20 cellular contexts compared by ENCODE assay signal in genomic region chr17:76496464-76496863, GRCh38. TPM values are rescaled to one million over a fixed set of nuclear protein-coding genes. Genes with fewer than 3 reads are reported as not detected.
DNase-seq lines count a peak whose midpoint lies in the region; ATAC-seq, FAIRE-seq and TF ChIP-seq lines count a peak whose summit lies in the region.
"Had no signal": no experiment of that assay in that cellular context is flagged by ENCODE, and none has a peak within 500 bp of the region (broad histone marks: within the 10 kb centered on the region; RNA-seq: fewer than 3 reads in every experiment).

No MANE protein-coding gene starts in this region.

- H3K27me3 Mint-ChIP-seq in CD14-positive monocyte (ENCODE audit: low read depth in 3 of 3) (peaks cover 0 to 2% (median 0%) of the 10 kb centered on the region in 3 donors), HFFc6 (ENCODE audit: insufficient read depth) (no peaks in the 10 kb centered on the region; the same call in 1 of the 2 replicates)
- no peaks in the 10 kb centered on the region for H3K27me3 Mint-ChIP-seq in activated T-helper 1 cell treated with anti-CD3 and anti-CD28 coated beads, Interleukin-12 subunit alpha, Interleukin-12 subunit beta, Interleukin-2, Interleukin-4 antibody, amounts not matched to agents 30 ng/mL and 10 ng/mL and 1 ng/mL, durations not matched to agents 14 hours and 24 hours and 36 hours (ENCODE audit: insufficient read depth)
- no peaks in the 10 kb centered on the region for H3K27me3 Mint-ChIP-seq in natural killer cell treated with Interleukin-12 subunit alpha and Interleukin-12 subunit beta and Interleukin-15 and Interleukin-18, amount 100 ng/mL, for 72 hours
- H3K27me3 Mint-ChIP-seq: activated CD4-positive, alpha-beta T cell treated with anti-CD3 and anti-CD28 coated beads, Interleukin-2, amount 10 ng/mL, durations not matched to agents 24 days and 14 days; activated naive CD8-positive, alpha-beta T cell had no signal

- H3K27ac Mint-ChIP-seq in CD14-positive monocyte (peak overlapping the region in 5 of 7 donors; percentile 25 to 100 (median 45)), HFFc6 (no peak overlapping the region)
- H3K27ac Mint-ChIP-seq in activated T-helper 1 cell treated with anti-CD3 and anti-CD28 coated beads, Interleukin-12 subunit alpha, Interleukin-12 subunit beta, Interleukin-2, Interleukin-4 antibody, amounts not matched to agents 30 ng/mL and 10 ng/mL and 1 ng/mL, durations not matched to agents 14 hours and 24 hours and 36 hours, result no peak overlapping the region
- peak overlapping the region; percentile 100 for H3K27ac Mint-ChIP-seq in natural killer cell treated with Interleukin-12 subunit alpha and Interleukin-12 subunit beta and Interleukin-15 and Interleukin-18, amount 100 ng/mL, for 72 hours
- H3K27ac Mint-ChIP-seq: activated naive CD8-positive, alpha-beta T cell; type B pancreatic cell had no signal

- H3K4me1 Mint-ChIP-seq in CD14-positive monocyte (peaks cover 84% of the 10 kb centered on the region), HFFc6 (ENCODE audit: low read depth) (peaks cover 54% of the 10 kb centered on the region)
- H3K4me1 Mint-ChIP-seq in activated T-helper 1 cell treated with anti-CD3 and anti-CD28 coated beads, Interleukin-12 subunit alpha, Interleukin-12 subunit beta, Interleukin-2, Interleukin-4 antibody, amounts not matched to agents 30 ng/mL and 10 ng/mL and 1 ng/mL, durations not matched to agents 14 hours and 24 hours and 36 hours (ENCODE audit: low read depth), result peaks cover 71% of the 10 kb centered on the region
- H3K4me1 Mint-ChIP-seq in natural killer cell treated with Interleukin-12 subunit alpha and Interleukin-12 subunit beta and Interleukin-15 and Interleukin-18, amount 100 ng/mL, for 72 hours (ENCODE audit: low read depth in 2 of 2), result peaks cover 70 to 71% of the 10 kb centered on the region in 2 donors

- TF ChIP-seq POLR2A in GM12891 (IDR thresholded peaks at IDR 0.05; ENCODE audit: low read depth, low read length), result no peak

- H3K4me3 Mint-ChIP-seq in CD14-positive monocyte, result no peak overlapping the region
- peak overlapping the region; percentile 22 for H3K4me3 Mint-ChIP-seq in activated T-helper 1 cell treated with anti-CD3 and anti-CD28 coated beads, Interleukin-12 subunit alpha, Interleukin-12 subunit beta, Interleukin-2, Interleukin-4 antibody, amounts not matched to agents 30 ng/mL and 10 ng/mL and 1 ng/mL, durations not matched to agents 14 hours and 24 hours and 36 hours
- H3K4me3 Mint-ChIP-seq in natural killer cell treated with Interleukin-12 subunit alpha and Interleukin-12 subunit beta and Interleukin-15 and Interleukin-18, amount 100 ng/mL, for 72 hours, result peak overlapping the region; percentile 93
- H3K4me3 Mint-ChIP-seq in HFFc6, result no peak overlapping the region
- H3K4me3 Mint-ChIP-seq: activated CD4-positive, alpha-beta T cell treated with anti-CD3 and anti-CD28 coated beads, Interleukin-2, amount 10 ng/mL, durations not matched to agents 24 days and 14 days; type B pancreatic cell had no signal

- no peak for TF ChIP-seq CTCF in CD14-positive monocyte (IDR thresholded peaks at IDR 0.05)
- TF ChIP-seq CTCF in HFFc6 (IDR thresholded peaks at IDR 0.05), result no peak

- no peak for FAIRE-seq in GM12891 (lab: Jason Lieb, UNC)
- FAIRE-seq: small intestine had no signal

- no peak for ATAC-seq in natural killer cell treated with Interleukin-12 subunit alpha and Interleukin-12 subunit beta and Interleukin-15 and Interleukin-18, amount 100 ng/mL, for 72 hours
- ATAC-seq: left ventricle myocardium superior had no signal

- intact Hi-C loops in CD14-positive monocyte (cut with micrococcal nuclease), result no loop called here
- intact Hi-C loops in activated T-helper 1 cell treated with anti-CD3 and anti-CD28 coated beads, Interleukin-12 subunit alpha, Interleukin-12 subunit beta, Interleukin-2, Interleukin-4 antibody, amounts not matched to agents 30 ng/mL and 10 ng/mL and 1 ng/mL, durations not matched to agents 14 hours and 24 hours and 36 hours (cut with micrococcal nuclease), result no loop called here

- H3K9me3 Mint-ChIP-seq in CD14-positive monocyte (no peaks in the 10 kb centered on the region), HFFc6 (no peaks in the 10 kb centered on the region)
- no peaks in the 10 kb centered on the region for H3K9me3 Mint-ChIP-seq in activated T-helper 1 cell treated with anti-CD3 and anti-CD28 coated beads, Interleukin-12 subunit alpha, Interleukin-12 subunit beta, Interleukin-2, Interleukin-4 antibody, amounts not matched to agents 30 ng/mL and 10 ng/mL and 1 ng/mL, durations not matched to agents 14 hours and 24 hours and 36 hours
- no peaks in the 10 kb centered on the region for H3K9me3 Mint-ChIP-seq in natural killer cell treated with Interleukin-12 subunit alpha and Interleukin-12 subunit beta and Interleukin-15 and Interleukin-18, amount 100 ng/mL, for 72 hours
- H3K9me3 Mint-ChIP-seq: activated CD4-positive, alpha-beta T cell treated with anti-CD3 and anti-CD28 coated beads, Interleukin-2, amount 10 ng/mL, durations not matched to agents 24 days and 14 days; type B pancreatic cell had no signal

- peaks cover 40 to 49% of the 10 kb centered on the region in 2 donors for H3K36me3 Mint-ChIP-seq in CD14-positive monocyte
- H3K36me3 Mint-ChIP-seq in activated T-helper 1 cell treated with anti-CD3 and anti-CD28 coated beads, Interleukin-12 subunit alpha, Interleukin-12 subunit beta, Interleukin-2, Interleukin-4 antibody, amounts not matched to agents 30 ng/mL and 10 ng/mL and 1 ng/mL, durations not matched to agents 14 hours and 24 hours and 36 hours (ENCODE audit: low read depth), result peaks cover 9% of the 10 kb centered on the region
- no peaks in the 10 kb centered on the region for H3K36me3 Mint-ChIP-seq in natural killer cell treated with Interleukin-12 subunit alpha and Interleukin-12 subunit beta and Interleukin-15 and Interleukin-18, amount 100 ng/mL, for 72 hours
- H3K36me3 Mint-ChIP-seq in HFFc6 (ENCODE audit: low read depth), result no peaks in the 10 kb centered on the region
- H3K36me3 Mint-ChIP-seq: activated naive CD8-positive, alpha-beta T cell; type B pancreatic cell had no signal

- DNase-seq in CD14-positive monocyte (ENCODE audit: low spot score), result no peak
- DNase-seq in GM12891 (ENCODE audit: insufficient read length, low spot score), result no peak
- DNase-seq in activated T-helper 1 cell treated with anti-CD3 and anti-CD28 coated beads, Interleukin-12 subunit alpha, Interleukin-12 subunit beta, Interleukin-2, Interleukin-4 antibody, amounts not matched to agents 30 ng/mL and 10 ng/mL and 1 ng/mL, durations not matched to agents 14 hours and 24 hours and 36 hours (ENCODE audit: low spot score), result no peak
- no peak for DNase-seq in natural killer cell treated with Interleukin-12 subunit alpha and Interleukin-12 subunit beta and Interleukin-15 and Interleukin-18, amount 100 ng/mL, for 72 hours (ENCODE audit: low spot score)
- no peak for DNase-seq in RKO (ENCODE audit: low spot score)
- no peak for DNase-seq in HFFc6
- DNase-seq in SW 1271 (lab: John Stamatoyannopoulos, UW), result no peak
- DNase-seq: activated CD4-positive, alpha-beta T cell treated with anti-CD3 and anti-CD28 coated beads, Interleukin-2, amount 10 ng/mL, durations not matched to agents 24 days and 14 days; glutamatergic neuron; left ventricle myocardium superior; NCI-H1417 treated with DMSO at 0.1 percent for 48 hours; NCI-H524 treated with DMSO at 0.1 percent for 48 hours; small intestine; stimulated activated CD4-positive, alpha-beta T cell treated with anti-CD3 and anti-CD28 coated beads, Interleukin-4, amount 100 ng/mL, for 1 hour; stomach had no signal

RNA-seq across cellular contexts. Expression of gene RHBDF2, which starts 4.8 kb away (rescaled TPM):
- 10 to 100 TPM; 36.9 to 68.6 TPM for polyA plus RNA-seq in CD14-positive monocyte
- polyA plus RNA-seq in GM12891 (2012; ENCODE audit: low read depth, missing spikeins), result 11.8 TPM
- 53.2 and 53.7 TPM in 2 replicates for total RNA-seq in activated T-helper 1 cell treated with anti-CD3 and anti-CD28 coated beads, Interleukin-12 subunit alpha, Interleukin-12 subunit beta, Interleukin-2, Interleukin-4 antibody, amounts not matched to agents 30 ng/mL and 10 ng/mL and 1 ng/mL, durations not matched to agents 14 hours and 24 hours and 36 hours
- total RNA-seq in natural killer cell treated with Interleukin-12 subunit alpha and Interleukin-12 subunit beta and Interleukin-15 and Interleukin-18, amount 100 ng/mL, for 72 hours, result 100 to 1,000 TPM; 156 to 234 TPM
- 10 to 100 TPM in 2 of 6 experiments, 1 to 10 TPM in 4; 7.1 to 13.1 (median 9.4) TPM for total RNA-seq in HFFc6 (2021; fragmentation: NEBNext Ultra II Directional; extraction: Animal tissue kit (Norgen Biotek cat#: 25700))

RNA-seq across cellular contexts. Expression of gene AANAT, which starts 29.1 kb away (rescaled TPM):
- polyA plus RNA-seq in CD14-positive monocyte, result not detected
- polyA plus RNA-seq in GM12891 (2012; ENCODE audit: low read depth, missing spikeins), result 0.13 TPM
- not detected in 2 replicates for total RNA-seq in activated T-helper 1 cell treated with anti-CD3 and anti-CD28 coated beads, Interleukin-12 subunit alpha, Interleukin-12 subunit beta, Interleukin-2, Interleukin-4 antibody, amounts not matched to agents 30 ng/mL and 10 ng/mL and 1 ng/mL, durations not matched to agents 14 hours and 24 hours and 36 hours
- total RNA-seq in natural killer cell treated with Interleukin-12 subunit alpha and Interleukin-12 subunit beta and Interleukin-15 and Interleukin-18, amount 100 ng/mL, for 72 hours, result under 1 TPM in 1 of 2 donors, not detected in 1; 0.78 TPM
- under 1 TPM in 1 of 6 experiments, not detected in 5; 0.21 TPM for total RNA-seq in HFFc6 (2021; fragmentation: NEBNext Ultra II Directional; extraction: Animal tissue kit (Norgen Biotek cat#: 25700))
- total RNA-seq: activated CD4-positive, alpha-beta T cell treated with anti-CD3 and anti-CD28 coated beads, Interleukin-2, amount 10 ng/mL, durations not matched to agents 24 days and 14 days; Daoy; left ventricle myocardium superior; MCF 10A; mucosa of gallbladder; stomach had no signal
- polyA plus RNA-seq: small intestine had no signal

RNA-seq across cellular contexts. Expression of gene CYGB, which starts 41.0 kb away (rescaled TPM):
- polyA plus RNA-seq in CD14-positive monocyte, result not detected
- polyA plus RNA-seq in GM12891 (2012; ENCODE audit: low read depth, missing spikeins), result not detected
- total RNA-seq in activated T-helper 1 cell treated with anti-CD3 and anti-CD28 coated beads, Interleukin-12 subunit alpha, Interleukin-12 subunit beta, Interleukin-2, Interleukin-4 antibody, amounts not matched to agents 30 ng/mL and 10 ng/mL and 1 ng/mL, durations not matched to agents 14 hours and 24 hours and 36 hours, result not detected in 2 replicates
- 1 to 10 TPM; 1.0 to 2.9 TPM for total RNA-seq in natural killer cell treated with Interleukin-12 subunit alpha and Interleukin-12 subunit beta and Interleukin-15 and Interleukin-18, amount 100 ng/mL, for 72 hours
- total RNA-seq in HFFc6 (2021; fragmentation: NEBNext Ultra II Directional; extraction: Animal tissue kit (Norgen Biotek cat#: 25700)), result under 1 TPM; 0.26 to 0.66 (median 0.33) TPM
- total RNA-seq: activated CD4-positive, alpha-beta T cell treated with anti-CD3 and anti-CD28 coated beads, Interleukin-2, amount 10 ng/mL, durations not matched to agents 24 days and 14 days; MCF 10A had no signal

RNA-seq across cellular contexts. Expression of gene PRCD, which starts 43.4 kb away (rescaled TPM):
- not detected for polyA plus RNA-seq in CD14-positive monocyte
- 0.23 TPM for polyA plus RNA-seq in GM12891 (2012; ENCODE audit: low read depth, missing spikeins)
- not detected in 2 replicates for total RNA-seq in activated T-helper 1 cell treated with anti-CD3 and anti-CD28 coated beads, Interleukin-12 subunit alpha, Interleukin-12 subunit beta, Interleukin-2, Interleukin-4 antibody, amounts not matched to agents 30 ng/mL and 10 ng/mL and 1 ng/mL, durations not matched to agents 14 hours and 24 hours and 36 hours
- total RNA-seq in natural killer cell treated with Interleukin-12 subunit alpha and Interleukin-12 subunit beta and Interleukin-15 and Interleukin-18, amount 100 ng/mL, for 72 hours, result under 1 TPM in 1 of 2 donors, not detected in 1; 0.78 TPM
- not detected for total RNA-seq in HFFc6 (2021; fragmentation: NEBNext Ultra II Directional; extraction: Animal tissue kit (Norgen Biotek cat#: 25700))
- total RNA-seq: activated CD4-positive, alpha-beta T cell treated with anti-CD3 and anti-CD28 coated beads, Interleukin-2, amount 10 ng/mL, durations not matched to agents 24 days and 14 days; MCF 10A had no signal

RNA-seq across cellular contexts. Expression of gene UBE2O, which starts 43.5 kb away (rescaled TPM):
- polyA plus RNA-seq in CD14-positive monocyte, result 1 to 10 TPM; 1.3 to 4.5 TPM
- 14.6 TPM for polyA plus RNA-seq in GM12891 (2012; ENCODE audit: low read depth, missing spikeins)
- total RNA-seq in activated T-helper 1 cell treated with anti-CD3 and anti-CD28 coated beads, Interleukin-12 subunit alpha, Interleukin-12 subunit beta, Interleukin-2, Interleukin-4 antibody, amounts not matched to agents 30 ng/mL and 10 ng/mL and 1 ng/mL, durations not matched to agents 14 hours and 24 hours and 36 hours, result 44.9 and 45.1 TPM in 2 replicates
- total RNA-seq in natural killer cell treated with Interleukin-12 subunit alpha and Interleukin-12 subunit beta and Interleukin-15 and Interleukin-18, amount 100 ng/mL, for 72 hours, result 10 to 100 TPM; 46.7 to 66.9 TPM
- 10 to 100 TPM; 24.3 to 26.0 (median 24.5) TPM for total RNA-seq in HFFc6 (2021; fragmentation: NEBNext Ultra II Directional; extraction: Animal tissue kit (Norgen Biotek cat#: 25700))

Comparison
In these comparisons a context has a peak if more than half of its experiments do, and no peak if none do; other contexts are left out.
1. H3K27ac Mint-ChIP-seq: peak in CD14-positive monocyte (5 of 7) and natural killer cell treated with Interleukin-12 subunit alpha and Interleukin-12 subunit beta and Interleukin-15 and Interleukin-18, amount 100 ng/mL, for 72 hours (2 of 2); none in activated T-helper 1 cell treated with anti-CD3 and anti-CD28 coated beads, Interleukin-12 subunit alpha, Interleukin-12 subunit beta, Interleukin-2, Interleukin-4 antibody, amounts not matched to agents 30 ng/mL and 10 ng/mL and 1 ng/mL, durations not matched to agents 14 hours and 24 hours and 36 hours (single experiment) and HFFc6 (single experiment).
2. H3K4me3 Mint-ChIP-seq: peak in activated T-helper 1 cell treated with anti-CD3 and anti-CD28 coated beads, Interleukin-12 subunit alpha, Interleukin-12 subunit beta, Interleukin-2, Interleukin-4 antibody, amounts not matched to agents 30 ng/mL and 10 ng/mL and 1 ng/mL, durations not matched to agents 14 hours and 24 hours and 36 hours (single experiment) and natural killer cell treated with Interleukin-12 subunit alpha and Interleukin-12 subunit beta and Interleukin-15 and Interleukin-18, amount 100 ng/mL, for 72 hours (single experiment); none in CD14-positive monocyte (0 of 2) and HFFc6 (single experiment).